Comparison of ENCODE assay signal across 1 cellular context in the genomic region with DNA sequence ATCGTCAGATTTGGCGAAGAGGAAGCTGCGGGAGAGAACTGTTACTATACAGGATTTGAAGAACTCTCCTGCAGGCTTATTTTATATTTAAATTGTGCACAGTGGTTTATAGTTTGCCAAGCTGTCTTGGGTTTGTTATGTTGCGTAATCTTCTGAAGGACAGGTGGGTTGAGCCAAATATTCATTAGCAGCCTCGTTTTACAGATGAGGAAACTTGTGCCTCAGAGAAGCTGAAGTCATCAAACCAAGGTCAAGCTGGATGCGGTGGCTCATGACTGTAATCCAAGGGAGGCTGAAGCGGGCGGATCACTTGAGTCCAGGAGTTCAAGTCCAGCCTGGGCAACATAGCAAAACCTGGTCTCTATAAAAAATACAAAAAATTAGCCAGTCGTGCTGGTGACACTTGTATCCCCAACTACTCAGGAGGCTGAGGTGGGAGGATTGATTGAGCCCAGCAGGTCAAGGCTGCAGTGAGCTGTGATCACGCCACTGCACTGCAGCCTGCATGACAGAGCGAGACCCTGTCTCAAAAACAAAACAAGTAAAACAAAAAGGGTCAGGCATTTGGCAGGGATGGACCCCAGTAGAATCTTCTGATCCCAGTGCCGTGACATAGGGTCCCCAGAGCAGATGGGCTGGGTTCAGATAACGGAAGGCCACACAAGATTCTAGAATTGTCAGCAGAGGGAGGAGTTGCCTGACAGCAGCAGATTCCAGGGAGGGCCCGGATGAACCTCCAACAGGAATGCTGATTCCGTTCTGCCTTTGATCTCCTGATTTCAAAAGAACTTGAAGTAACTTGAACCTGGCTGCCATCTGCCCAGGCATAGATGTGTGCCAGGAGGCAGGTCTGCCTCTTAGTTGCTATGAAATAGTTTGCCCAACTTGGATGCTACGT.
TF ChIP-seq lines count a peak whose summit lies in the region.

No MANE protein-coding gene starts in this region.

TF ChIP-seq in GM23338, 12 proteins besides CTCF, POLR2A, EP300 and RAD21 (continued from another document):
- TF ChIP-seq, protein P1, sequence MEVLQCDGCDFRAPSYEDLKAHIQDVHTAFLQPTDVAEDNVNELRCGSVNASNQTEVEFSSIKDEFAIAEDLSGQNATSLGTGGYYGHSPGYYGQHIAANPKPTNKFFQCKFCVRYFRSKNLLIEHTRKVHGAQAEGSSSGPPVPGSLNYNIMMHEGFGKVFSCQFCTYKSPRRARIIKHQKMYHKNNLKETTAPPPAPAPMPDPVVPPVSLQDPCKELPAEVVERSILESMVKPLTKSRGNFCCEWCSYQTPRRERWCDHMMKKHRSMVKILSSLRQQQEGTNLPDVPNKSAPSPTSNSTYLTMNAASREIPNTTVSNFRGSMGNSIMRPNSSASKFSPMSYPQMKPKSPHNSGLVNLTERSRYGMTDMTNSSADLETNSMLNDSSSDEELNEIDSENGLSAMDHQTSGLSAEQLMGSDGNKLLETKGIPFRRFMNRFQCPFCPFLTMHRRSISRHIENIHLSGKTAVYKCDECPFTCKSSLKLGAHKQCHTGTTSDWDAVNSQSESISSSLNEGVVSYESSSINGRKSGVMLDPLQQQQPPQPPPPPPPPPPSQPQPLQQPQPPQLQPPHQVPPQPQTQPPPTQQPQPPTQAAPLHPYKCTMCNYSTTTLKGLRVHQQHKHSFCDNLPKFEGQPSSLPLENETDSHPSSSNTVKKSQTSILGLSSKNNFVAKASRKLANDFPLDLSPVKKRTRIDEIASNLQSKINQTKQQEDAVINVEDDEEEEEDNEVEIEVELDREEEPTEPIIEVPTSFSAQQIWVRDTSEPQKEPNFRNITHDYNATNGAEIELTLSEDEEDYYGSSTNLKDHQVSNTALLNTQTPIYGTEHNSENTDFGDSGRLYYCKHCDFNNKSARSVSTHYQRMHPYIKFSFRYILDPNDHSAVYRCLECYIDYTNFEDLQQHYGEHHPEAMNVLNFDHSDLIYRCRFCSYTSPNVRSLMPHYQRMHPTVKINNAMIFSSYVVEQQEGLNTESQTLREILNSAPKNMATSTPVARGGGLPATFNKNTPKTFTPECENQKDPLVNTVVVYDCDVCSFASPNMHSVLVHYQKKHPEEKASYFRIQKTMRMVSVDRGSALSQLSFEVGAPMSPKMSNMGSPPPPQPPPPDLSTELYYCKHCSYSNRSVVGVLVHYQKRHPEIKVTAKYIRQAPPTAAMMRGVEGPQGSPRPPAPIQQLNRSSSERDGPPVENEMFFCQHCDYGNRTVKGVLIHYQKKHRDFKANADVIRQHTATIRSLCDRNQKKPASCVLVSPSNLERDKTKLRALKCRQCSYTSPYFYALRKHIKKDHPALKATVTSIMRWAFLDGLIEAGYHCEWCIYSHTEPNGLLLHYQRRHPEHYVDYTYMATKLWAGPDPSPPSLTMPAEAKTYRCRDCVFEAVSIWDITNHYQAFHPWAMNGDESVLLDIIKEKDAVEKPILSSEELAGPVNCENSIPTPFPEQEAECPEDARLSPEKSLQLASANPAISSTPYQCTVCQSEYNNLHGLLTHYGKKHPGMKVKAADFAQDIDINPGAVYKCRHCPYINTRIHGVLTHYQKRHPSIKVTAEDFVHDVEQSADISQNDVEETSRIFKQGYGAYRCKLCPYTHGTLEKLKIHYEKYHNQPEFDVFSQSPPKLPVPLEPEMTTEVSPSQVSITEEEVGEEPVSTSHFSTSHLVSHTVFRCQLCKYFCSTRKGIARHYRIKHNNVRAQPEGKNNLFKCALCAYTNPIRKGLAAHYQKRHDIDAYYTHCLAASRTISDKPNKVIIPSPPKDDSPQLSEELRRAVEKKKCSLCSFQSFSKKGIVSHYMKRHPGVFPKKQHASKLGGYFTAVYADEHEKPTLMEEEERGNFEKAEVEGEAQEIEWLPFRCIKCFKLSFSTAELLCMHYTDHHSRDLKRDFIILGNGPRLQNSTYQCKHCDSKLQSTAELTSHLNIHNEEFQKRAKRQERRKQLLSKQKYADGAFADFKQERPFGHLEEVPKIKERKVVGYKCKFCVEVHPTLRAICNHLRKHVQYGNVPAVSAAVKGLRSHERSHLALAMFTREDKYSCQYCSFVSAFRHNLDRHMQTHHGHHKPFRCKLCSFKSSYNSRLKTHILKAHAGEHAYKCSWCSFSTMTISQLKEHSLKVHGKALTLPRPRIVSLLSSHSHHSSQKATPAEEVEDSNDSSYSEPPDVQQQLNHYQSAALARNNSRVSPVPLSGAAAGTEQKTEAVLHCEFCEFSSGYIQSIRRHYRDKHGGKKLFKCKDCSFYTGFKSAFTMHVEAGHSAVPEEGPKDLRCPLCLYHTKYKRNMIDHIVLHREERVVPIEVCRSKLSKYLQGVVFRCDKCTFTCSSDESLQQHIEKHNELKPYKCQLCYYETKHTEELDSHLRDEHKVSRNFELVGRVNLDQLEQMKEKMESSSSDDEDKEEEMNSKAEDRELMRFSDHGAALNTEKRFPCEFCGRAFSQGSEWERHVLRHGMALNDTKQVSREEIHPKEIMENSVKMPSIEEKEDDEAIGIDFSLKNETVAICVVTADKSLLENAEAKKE (CRISPR knock-in tag; IDR thresholded peaks at IDR 0.05): no peak
- TF ChIP-seq NANOG (IDR thresholded peaks at IDR 0.05; ENCODE audit: borderline replicate concordance): no peak
- TF ChIP-seq, protein P2, sequence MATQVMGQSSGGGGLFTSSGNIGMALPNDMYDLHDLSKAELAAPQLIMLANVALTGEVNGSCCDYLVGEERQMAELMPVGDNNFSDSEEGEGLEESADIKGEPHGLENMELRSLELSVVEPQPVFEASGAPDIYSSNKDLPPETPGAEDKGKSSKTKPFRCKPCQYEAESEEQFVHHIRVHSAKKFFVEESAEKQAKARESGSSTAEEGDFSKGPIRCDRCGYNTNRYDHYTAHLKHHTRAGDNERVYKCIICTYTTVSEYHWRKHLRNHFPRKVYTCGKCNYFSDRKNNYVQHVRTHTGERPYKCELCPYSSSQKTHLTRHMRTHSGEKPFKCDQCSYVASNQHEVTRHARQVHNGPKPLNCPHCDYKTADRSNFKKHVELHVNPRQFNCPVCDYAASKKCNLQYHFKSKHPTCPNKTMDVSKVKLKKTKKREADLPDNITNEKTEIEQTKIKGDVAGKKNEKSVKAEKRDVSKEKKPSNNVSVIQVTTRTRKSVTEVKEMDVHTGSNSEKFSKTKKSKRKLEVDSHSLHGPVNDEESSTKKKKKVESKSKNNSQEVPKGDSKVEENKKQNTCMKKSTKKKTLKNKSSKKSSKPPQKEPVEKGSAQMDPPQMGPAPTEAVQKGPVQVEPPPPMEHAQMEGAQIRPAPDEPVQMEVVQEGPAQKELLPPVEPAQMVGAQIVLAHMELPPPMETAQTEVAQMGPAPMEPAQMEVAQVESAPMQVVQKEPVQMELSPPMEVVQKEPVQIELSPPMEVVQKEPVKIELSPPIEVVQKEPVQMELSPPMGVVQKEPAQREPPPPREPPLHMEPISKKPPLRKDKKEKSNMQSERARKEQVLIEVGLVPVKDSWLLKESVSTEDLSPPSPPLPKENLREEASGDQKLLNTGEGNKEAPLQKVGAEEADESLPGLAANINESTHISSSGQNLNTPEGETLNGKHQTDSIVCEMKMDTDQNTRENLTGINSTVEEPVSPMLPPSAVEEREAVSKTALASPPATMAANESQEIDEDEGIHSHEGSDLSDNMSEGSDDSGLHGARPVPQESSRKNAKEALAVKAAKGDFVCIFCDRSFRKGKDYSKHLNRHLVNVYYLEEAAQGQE (IDR thresholded peaks at IDR 0.05; ENCODE audit: unreplicated experiment): no peak
- TF ChIP-seq POLR2AphosphoS5 (IDR thresholded peaks at IDR 0.05; ENCODE audit: low read depth): no peak
- no peak for TF ChIP-seq EZH2 (IDR thresholded peaks at IDR 0.05; ENCODE audit: low read depth, unreplicated experiment)
- TF ChIP-seq STAT1 (IDR thresholded peaks at IDR 0.05; ENCODE audit: unreplicated experiment): no peak
